ENCODE assay signal across 9 cellular contexts in the genomic region with DNA sequence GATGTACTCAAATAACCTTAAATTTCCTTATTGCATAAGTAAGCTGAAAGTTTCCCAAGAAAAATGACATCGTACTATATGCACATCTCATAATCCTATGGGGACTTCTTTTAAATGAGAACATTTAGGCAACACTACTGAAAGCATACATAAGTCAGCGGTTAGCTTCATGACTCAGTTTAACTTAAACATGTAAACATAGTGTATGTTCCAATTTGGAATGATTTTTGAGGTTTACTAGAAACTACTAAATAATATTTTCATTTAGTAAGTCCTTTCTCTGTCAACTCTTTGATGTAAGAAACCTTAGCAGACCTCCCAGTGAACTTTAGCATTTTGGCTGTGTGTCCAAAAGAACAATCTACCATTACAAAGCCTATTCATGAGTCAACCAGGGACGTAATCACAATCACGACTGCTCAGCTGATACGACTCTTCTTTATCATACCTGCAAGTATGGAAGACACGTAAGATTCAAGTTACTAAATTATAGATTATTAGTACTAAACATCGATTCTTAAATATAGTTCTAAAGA. TPM values are rescaled to one million over a fixed set of nuclear protein-coding genes. Genes with fewer than 3 reads are reported as not detected.
DNase-seq lines count a peak whose midpoint lies in the region; ATAC-seq and TF ChIP-seq lines count a peak whose summit lies in the region.
"Had no signal": no experiment of that assay in that cellular context is flagged by ENCODE, and none has a peak within 500 bp of the region (broad histone marks: within the 10 kb centered on the region; RNA-seq: fewer than 3 reads in every experiment).

No MANE protein-coding gene starts in this region.

- H4K20me1 ChIP-seq in DOHH2 (ENCODE audit: control insufficient read depth, insufficient read depth, low read depth, low read length): peaks cover 9% of the 10 kb centered on the region; the same call in 1 of the 2 replicates

- peaks cover 15% of the 10 kb centered on the region for H3K4me1 Mint-ChIP-seq in neural crest cell

- 0 out of 2 replicates have a peak, but pooled peaks cover 7% of the 10 kb centered on the region for H3F3A ChIP-seq in DOHH2 (ENCODE audit: control insufficient read depth, insufficient read depth)

- H3K27ac Mint-ChIP-seq in neural crest cell (ENCODE audit: unreplicated experiment): no peak overlapping the region

- TF ChIP-seq POLR2A in gastroesophageal sphincter (IDR thresholded peaks at IDR 0.05): no peak

- peak overlapping the region; percentile 25 for H3K4me3 Mint-ChIP-seq in neural crest cell

- no peaks in the 10 kb centered on the region for H3K9me3 Mint-ChIP-seq in neural crest cell

- H3K4me2 ChIP-seq in DOHH2 (ENCODE audit: low read length): peak overlapping the region; percentile 76; the same call in 1 of the 2 replicates

- TF ChIP-seq CTCF in DOHH2 (IDR thresholded peaks at IDR 0.05; ENCODE audit: low read depth, low read length, poor library complexity, severe bottlenecking) (no peak), epithelial cell of esophagus (IDR thresholded peaks at IDR 0.05; ENCODE audit: insufficient read depth, low read depth, low read length, missing control alignments) (no peak), neural crest cell (conservative IDR thresholded peaks at IDR 0.05) (no peak), gastroesophageal sphincter (IDR thresholded peaks at IDR 0.05) (no peak)

- 79 to 81% methylated on average over 7 of the region's 7 CpGs for WGBS in gastroesophageal sphincter (ENCODE audit: low coverage in 1 of 2), 2 donors

- peak in 1 of 2 experiments; percentile 43 for DNase-seq in SJSA1 (ENCODE audit: low read depth in 1 of 2, low spot score in 2 of 2)
- DNase-seq in epithelial cell of esophagus (ENCODE audit: low read depth): peak; percentile 29
- DNase-seq in neural crest cell (ENCODE audit: low read depth, low spot score): no peak
- no peak for DNase-seq in NCI-H2227 treated with DMSO at 0.1 percent for 48 hours (lab: John Stamatoyannopoulos, UW)
- DNase-seq in MG63: no peak
- no peak for DNase-seq in NCI-H2081 (lab: John Stamatoyannopoulos, UW)
- DNase-seq: T1000 had no signal

- H3K27me3 ChIP-seq in DOHH2 (ENCODE audit: control insufficient read depth, low read length): no peaks in the 10 kb centered on the region
- no peaks in the 10 kb centered on the region for H3K27me3 ChIP-seq in SJSA1 (replicated peaks)
- no peaks in the 10 kb centered on the region for H3K27me3 ChIP-seq in gastroesophageal sphincter
- H3K27me3 ChIP-seq in MG63: no peaks in the 10 kb centered on the region

- H3K4me3 ChIP-seq in DOHH2 (ENCODE audit: low read length): no peak overlapping the region
- no peak overlapping the region for H3K4me3 ChIP-seq in SJSA1
- H3K4me3 ChIP-seq in epithelial cell of esophagus (ENCODE audit: low read length): no peak overlapping the region
- no peak overlapping the region for H3K4me3 ChIP-seq in gastroesophageal sphincter
- no peak overlapping the region for H3K4me3 ChIP-seq in MG63

- no peak overlapping the region for H3K27ac ChIP-seq in DOHH2 (ENCODE audit: low read depth, low read length)
- H3K27ac ChIP-seq in SJSA1: peak overlapping the region; percentile 95; the same call in 1 of the 2 replicates
- peak overlapping the region in 2 of 4 donors; percentile 91 to 96 for H3K27ac ChIP-seq in gastroesophageal sphincter

- H3K36me3 Mint-ChIP-seq in neural crest cell (ENCODE audit: low read depth): no peaks in the 10 kb centered on the region

- no peaks in the 10 kb centered on the region for H3K9me3 ChIP-seq in DOHH2 (ENCODE audit: control insufficient read depth, insufficient read depth, low read length)
- H3K9me3 ChIP-seq in SJSA1 (replicated peaks): no peaks in the 10 kb centered on the region
- no peaks in the 10 kb centered on the region for H3K9me3 ChIP-seq in gastroesophageal sphincter
- H3K9me3 ChIP-seq in MG63: no peaks in the 10 kb centered on the region

- no peak for ATAC-seq in gastroesophageal sphincter

- H3K27me3 Mint-ChIP-seq in neural crest cell (ENCODE audit: low read depth): peaks cover 9% of the 10 kb centered on the region

- TF ChIP-seq EP300 in gastroesophageal sphincter (IDR thresholded peaks at IDR 0.05): no peak

- H3K4me1 ChIP-seq in DOHH2 (ENCODE audit: control insufficient read depth, low read length): peaks cover 48% of the 10 kb centered on the region
- H3K4me1 ChIP-seq in SJSA1 (replicated peaks): peaks cover 24% of the 10 kb centered on the region
- H3K4me1 ChIP-seq in gastroesophageal sphincter: peaks cover 0 to 28% (median 0%) of the 10 kb centered on the region in 3 donors

- H3K36me3 ChIP-seq in DOHH2 (ENCODE audit: control insufficient read depth, low read length) (peaks cover 17% of the 10 kb centered on the region), SJSA1 (peaks cover 2% of the 10 kb centered on the region; the same call in 1 of the 2 replicates), gastroesophageal sphincter (no peaks in the 10 kb centered on the region), MG63 (no peaks in the 10 kb centered on the region)

- peaks cover 65% of the 10 kb centered on the region for H3K79me2 ChIP-seq in DOHH2 (ENCODE audit: control insufficient read depth, low read length)

- no peaks in the 10 kb centered on the region for H3K9me2 ChIP-seq in DOHH2 (replicated peaks; ENCODE audit: control insufficient read depth, low read length)

RNA-seq across cellular contexts. Expression of a gene that starts 19.3 kb away (rescaled TPM):
- total RNA-seq in SJSA1 (2014; rRNA removed; shearing (Covaris generic)): 3.2 and 8.3 TPM in 2 replicates
- total RNA-seq in neural crest cell (3.0 and 3.5 TPM in 2 replicates), gastroesophageal sphincter (10 to 100 TPM; 17.1 to 28.1 (median 24.9) TPM)
- total RNA-seq in MG63 (2014; rRNA removed; shearing (Covaris generic); ENCODE audit: low replicate concordance): 2.4 and 3.1 TPM in 2 replicates
